ENCODE assay signal across 9 cellular contexts in genomic region chr12:29309320-29309902, GRCh38.
DNase-seq lines count a peak whose midpoint lies in the region; ATAC-seq and TF ChIP-seq lines count a peak whose summit lies in the region.
"Had no signal": no experiment of that assay in that cellular context is flagged by ENCODE, and none has a peak within 500 bp of the region (broad histone marks: within the 10 kb centered on the region; RNA-seq: fewer than 3 reads in every experiment).

No MANE protein-coding gene starts in this region.

- no peak for DNase-seq in CD14-positive monocyte (ENCODE audit: low spot score)
- peak; percentile 9 for DNase-seq in HuH-7 (ENCODE audit: low spot score)
- DNase-seq in gastrocnemius medialis = no peak
- DNase-seq in tibial artery = no peak

- no peaks in the 10 kb centered on the region for H3K4me1 Mint-ChIP-seq in CD14-positive monocyte
- H3K4me1 Mint-ChIP-seq: memory B cell had no signal

- in situ Hi-C loops in gastrocnemius medialis (cut with MboI; ENCODE audit: low sequenced_read_pairs in 4 of 4) = loop anchor here in 2 of 4 donors (25.0 kb wide), 1 partner anchor 222 kb away; no protein-coding TSS in a partner anchor

- WGBS in liver = 69% methylated on average over 4 of the region's 4 CpGs

- H3K27me3 ChIP-seq in liver (ENCODE audit: control insufficient read depth in 4 of 4, insufficient read depth in 4 of 4, low read length in 3 of 4) = no peaks in the 10 kb centered on the region
- no peaks in the 10 kb centered on the region for H3K27me3 ChIP-seq in gastrocnemius medialis
- no peaks in the 10 kb centered on the region for H3K27me3 ChIP-seq in tibial artery

- H3K4me1 ChIP-seq in liver (ENCODE audit: control insufficient read depth in 4 of 4, insufficient read depth in 4 of 4, low read length in 3 of 4) (no peaks in the 10 kb centered on the region), gastrocnemius medialis (no peaks in the 10 kb centered on the region), tibial artery (no peaks in the 10 kb centered on the region)

- peaks cover 37 to 38% of the 10 kb centered on the region in 2 donors for H3K36me3 Mint-ChIP-seq in CD14-positive monocyte
- H3K36me3 Mint-ChIP-seq: memory B cell had no signal

- peak; percentile 71 to 78 for TF ChIP-seq RAD21 in liver (IDR thresholded peaks at IDR 0.05)

- intact Hi-C loops in CD14-positive monocyte (cut with micrococcal nuclease) = no loop called here
- intact Hi-C loops in gastrocnemius medialis (cut with DNase I; ENCODE audit: low total_unique reads) = no loop called here
- intact Hi-C loops in tibial artery (cut with DNase I; ENCODE audit: low total_unique reads) = no loop called here

- TF ChIP-seq CTCF in CD14-positive monocyte (IDR thresholded peaks at IDR 0.05) = peak; percentile 47
- peak; percentile 79 for TF ChIP-seq CTCF in VCaP (conservative IDR thresholded peaks at IDR 0.05)
- TF ChIP-seq CTCF in liver (IDR thresholded peaks at IDR 0.05; ENCODE audit: low read depth, low read length, missing input control) = peak; percentile 34
- no peak for TF ChIP-seq CTCF in gastrocnemius medialis (IDR thresholded peaks at IDR 0.05 in 4 of 5, conservative IDR thresholded peaks at IDR 0.05 in 1 of 5)
- TF ChIP-seq CTCF in tibial artery (IDR thresholded peaks at IDR 0.05) = peak in 1 of 2 experiments; percentile 19

- no peak overlapping the region for H3K27ac ChIP-seq in VCaP
- H3K27ac ChIP-seq in liver (ENCODE audit: low read depth in 1 of 2, low read length in 2 of 2) = no peak overlapping the region
- H3K27ac ChIP-seq in gastrocnemius medialis = no peak overlapping the region
- no peak overlapping the region for H3K27ac ChIP-seq in tibial artery

- no peaks in the 10 kb centered on the region for H3K9me3 Mint-ChIP-seq in CD14-positive monocyte
- H3K9me3 Mint-ChIP-seq: memory B cell had no signal

- H3K4me3 Mint-ChIP-seq in CD14-positive monocyte = no peak overlapping the region
- H3K4me3 Mint-ChIP-seq: memory B cell had no signal

- H3K27ac Mint-ChIP-seq in CD14-positive monocyte = no peak overlapping the region
- H3K27ac Mint-ChIP-seq: memory B cell had no signal

- H3K4me3 ChIP-seq in liver (ENCODE audit: low read depth in 1 of 3, low read length in 3 of 3) (no peak overlapping the region), gastrocnemius medialis (no peak overlapping the region), tibial artery (no peak overlapping the region)

- H3K9ac ChIP-seq in liver (ENCODE audit: low read depth in 1 of 2, low read length in 2 of 2) = no peak overlapping the region

- H3K9me3 ChIP-seq in liver (ENCODE audit: control insufficient read depth in 4 of 4, low read length in 3 of 4) = no peaks in the 10 kb centered on the region
- no peaks in the 10 kb centered on the region for H3K9me3 ChIP-seq in gastrocnemius medialis
- H3K9me3 ChIP-seq in tibial artery = no peaks in the 10 kb centered on the region

- no peaks in the 10 kb centered on the region for H3K27me3 Mint-ChIP-seq in CD14-positive monocyte (ENCODE audit: low read depth in 3 of 3)
- H3K27me3 Mint-ChIP-seq: memory B cell had no signal

- TF ChIP-seq POLR2A in gastrocnemius medialis (IDR thresholded peaks at IDR 0.05) = no peak

- no peaks in the 10 kb centered on the region for H3K36me3 ChIP-seq in liver (ENCODE audit: control insufficient read depth in 4 of 4, insufficient read depth in 3 of 4, low read depth in 1 of 4, low read length in 3 of 4)
- H3K36me3 ChIP-seq in gastrocnemius medialis = no peaks in the 10 kb centered on the region
- H3K36me3 ChIP-seq in tibial artery = no peaks in the 10 kb centered on the region

- no peak for ATAC-seq in HG03135 (IDR thresholded peaks at IDR 0.05; ENCODE audit: unreplicated experiment)
- no peak for ATAC-seq in gastrocnemius medialis
- no peak for ATAC-seq in HG02759 (IDR thresholded peaks at IDR 0.05; ENCODE audit: unreplicated experiment)

TF ChIP-seq in liver, 16 proteins besides CTCF, POLR2A, EP300 and RAD21:
- TF ChIP-seq RXRA (IDR thresholded peaks at IDR 0.05) (no peak), SP1 (IDR thresholded peaks at IDR 0.05) (no peak), FOXA1 (IDR thresholded peaks at IDR 0.05) (no peak), MAX (IDR thresholded peaks at IDR 0.05) (no peak), TAF1 (conservative IDR thresholded peaks at IDR 0.05) (no peak), NR2F2 (IDR thresholded peaks at IDR 0.05) (no peak), FOXA2 (IDR thresholded peaks at IDR 0.05) (no peak), YY1 (IDR thresholded peaks at IDR 0.05) (no peak), HNF4G (IDR thresholded peaks at IDR 0.05) (no peak), GABPA (IDR thresholded peaks at IDR 0.05 in 1 of 2, conservative IDR thresholded peaks at IDR 0.05 in 1 of 2) (no peak), EGR1 (IDR thresholded peaks at IDR 0.05; ENCODE audit: low read depth in 2 of 2) (no peak), JUND (IDR thresholded peaks at IDR 0.05) (no peak), HNF4A (conservative IDR thresholded peaks at IDR 0.05) (no peak)
- TF ChIP-seq, protein P1, sequence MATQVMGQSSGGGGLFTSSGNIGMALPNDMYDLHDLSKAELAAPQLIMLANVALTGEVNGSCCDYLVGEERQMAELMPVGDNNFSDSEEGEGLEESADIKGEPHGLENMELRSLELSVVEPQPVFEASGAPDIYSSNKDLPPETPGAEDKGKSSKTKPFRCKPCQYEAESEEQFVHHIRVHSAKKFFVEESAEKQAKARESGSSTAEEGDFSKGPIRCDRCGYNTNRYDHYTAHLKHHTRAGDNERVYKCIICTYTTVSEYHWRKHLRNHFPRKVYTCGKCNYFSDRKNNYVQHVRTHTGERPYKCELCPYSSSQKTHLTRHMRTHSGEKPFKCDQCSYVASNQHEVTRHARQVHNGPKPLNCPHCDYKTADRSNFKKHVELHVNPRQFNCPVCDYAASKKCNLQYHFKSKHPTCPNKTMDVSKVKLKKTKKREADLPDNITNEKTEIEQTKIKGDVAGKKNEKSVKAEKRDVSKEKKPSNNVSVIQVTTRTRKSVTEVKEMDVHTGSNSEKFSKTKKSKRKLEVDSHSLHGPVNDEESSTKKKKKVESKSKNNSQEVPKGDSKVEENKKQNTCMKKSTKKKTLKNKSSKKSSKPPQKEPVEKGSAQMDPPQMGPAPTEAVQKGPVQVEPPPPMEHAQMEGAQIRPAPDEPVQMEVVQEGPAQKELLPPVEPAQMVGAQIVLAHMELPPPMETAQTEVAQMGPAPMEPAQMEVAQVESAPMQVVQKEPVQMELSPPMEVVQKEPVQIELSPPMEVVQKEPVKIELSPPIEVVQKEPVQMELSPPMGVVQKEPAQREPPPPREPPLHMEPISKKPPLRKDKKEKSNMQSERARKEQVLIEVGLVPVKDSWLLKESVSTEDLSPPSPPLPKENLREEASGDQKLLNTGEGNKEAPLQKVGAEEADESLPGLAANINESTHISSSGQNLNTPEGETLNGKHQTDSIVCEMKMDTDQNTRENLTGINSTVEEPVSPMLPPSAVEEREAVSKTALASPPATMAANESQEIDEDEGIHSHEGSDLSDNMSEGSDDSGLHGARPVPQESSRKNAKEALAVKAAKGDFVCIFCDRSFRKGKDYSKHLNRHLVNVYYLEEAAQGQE (IDR thresholded peaks at IDR 0.05) = no peak
- TF ChIP-seq, protein P2, sequence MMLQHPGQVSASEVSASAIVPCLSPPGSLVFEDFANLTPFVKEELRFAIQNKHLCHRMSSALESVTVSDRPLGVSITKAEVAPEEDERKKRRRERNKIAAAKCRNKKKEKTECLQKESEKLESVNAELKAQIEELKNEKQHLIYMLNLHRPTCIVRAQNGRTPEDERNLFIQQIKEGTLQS (IDR thresholded peaks at IDR 0.05) = no peak
- TF ChIP-seq, protein P3, sequence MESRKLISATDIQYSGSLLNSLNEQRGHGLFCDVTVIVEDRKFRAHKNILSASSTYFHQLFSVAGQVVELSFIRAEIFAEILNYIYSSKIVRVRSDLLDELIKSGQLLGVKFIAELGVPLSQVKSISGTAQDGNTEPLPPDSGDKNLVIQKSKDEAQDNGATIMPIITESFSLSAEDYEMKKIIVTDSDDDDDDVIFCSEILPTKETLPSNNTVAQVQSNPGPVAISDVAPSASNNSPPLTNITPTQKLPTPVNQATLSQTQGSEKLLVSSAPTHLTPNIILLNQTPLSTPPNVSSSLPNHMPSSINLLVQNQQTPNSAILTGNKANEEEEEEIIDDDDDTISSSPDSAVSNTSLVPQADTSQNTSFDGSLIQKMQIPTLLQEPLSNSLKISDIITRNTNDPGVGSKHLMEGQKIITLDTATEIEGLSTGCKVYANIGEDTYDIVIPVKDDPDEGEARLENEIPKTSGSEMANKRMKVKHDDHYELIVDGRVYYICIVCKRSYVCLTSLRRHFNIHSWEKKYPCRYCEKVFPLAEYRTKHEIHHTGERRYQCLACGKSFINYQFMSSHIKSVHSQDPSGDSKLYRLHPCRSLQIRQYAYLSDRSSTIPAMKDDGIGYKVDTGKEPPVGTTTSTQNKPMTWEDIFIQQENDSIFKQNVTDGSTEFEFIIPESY (IDR thresholded peaks at IDR 0.05) = no peak

Comparison
In these comparisons a context has a peak if more than half of its experiments do, and no peak if none do; other contexts are left out.
1. CTCF ChIP-seq: peak in CD14-positive monocyte (single experiment), VCaP (single experiment) and liver (single experiment); none in gastrocnemius medialis (0 of 5).